8 cellular contexts compared by ENCODE assay signal in the genomic region with DNA sequence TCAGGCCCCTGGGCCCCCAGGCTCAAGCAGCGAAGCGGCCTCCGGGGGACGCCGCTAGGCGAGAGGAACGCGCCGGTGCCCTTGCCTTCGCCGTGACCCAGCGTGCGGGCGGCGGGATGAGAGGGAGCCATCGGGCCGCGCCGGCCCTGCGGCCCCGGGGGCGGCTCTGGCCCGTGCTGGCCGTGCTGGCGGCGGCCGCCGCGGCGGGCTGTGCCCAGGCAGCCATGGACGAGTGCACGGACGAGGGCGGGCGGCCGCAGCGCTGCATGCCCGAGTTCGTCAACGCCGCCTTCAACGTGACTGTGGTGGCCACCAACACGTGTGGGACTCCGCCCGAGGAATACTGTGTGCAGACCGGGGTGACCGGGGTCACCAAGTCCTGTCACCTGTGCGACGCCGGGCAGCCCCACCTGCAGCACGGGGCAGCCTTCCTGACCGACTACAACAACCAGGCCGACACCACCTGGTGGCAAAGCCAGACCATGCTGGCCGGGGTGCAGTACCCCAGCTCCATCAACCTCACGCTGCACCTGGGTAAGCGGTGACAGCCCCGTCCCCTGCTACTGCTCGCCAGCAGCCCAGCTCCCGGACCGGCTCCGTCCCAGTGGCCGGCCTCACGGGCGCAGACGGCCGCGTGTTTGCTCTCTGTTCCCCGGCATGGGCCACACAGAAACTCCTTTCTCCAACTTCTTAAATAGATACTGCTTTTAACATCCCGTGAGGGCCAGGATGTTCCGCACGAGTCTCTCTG. TPM values are rescaled to one million over a fixed set of nuclear protein-coding genes. Genes with fewer than 3 reads are reported as not detected.
DNase-seq lines count a peak whose midpoint lies in the region; ATAC-seq and TF ChIP-seq lines count a peak whose summit lies in the region.

No MANE protein-coding gene starts in this region.

- TF ChIP-seq CTCF in lung (IDR thresholded peaks at IDR 0.05; ENCODE audit: control extremely low read depth, extremely low read depth), result peak; percentile 18

- H3K4me1 Mint-ChIP-seq in T-helper 2 cell treated with Interferon-gamma antibody and Interleukin-4, amounts not matched to agents 5 μg/mL and 100 μg/mL, for 36 hours (ENCODE audit: low read depth), result peaks cover 9% of the 10 kb centered on the region
- H3K4me1 Mint-ChIP-seq in dendritic cell treated with granulocyte-macrophage colony-stimulating factor and Interleukin-4, amounts not matched to agents 40 ng/mL and 50 ng/mL, for 4 days (ENCODE audit: low read depth), result peaks cover 31% of the 10 kb centered on the region
- peaks cover 17% of the 10 kb centered on the region for H3K4me1 Mint-ChIP-seq in stimulated activated naive CD8-positive, alpha-beta T cell treated with anti-CD3 and anti-CD28 coated beads, Interleukin-15, Interleukin-2, amounts not matched to agents 100 ng/mL and 50 ng/mL, for 24 hours (ENCODE audit: low read depth)

- no peaks in the 10 kb centered on the region for H3K9me3 ChIP-seq in lung (ENCODE audit: control insufficient read depth in 2 of 2, insufficient read depth in 1 of 2, low read length in 1 of 2)

- peak; percentile 70 for ATAC-seq in HG02642 (IDR thresholded peaks at IDR 0.05; ENCODE audit: poor library complexity, unreplicated experiment)
- peak; percentile 52 for ATAC-seq in lung (ENCODE audit: insufficient read depth, low FRiP score)

- DNase-seq in activated naive CD4-positive, alpha-beta T cell treated with Interleukin-2 at 50 U/mL for 16 hours, result peak; percentile 24
- DNase-seq in activated naive CD4-positive, alpha-beta T cell (lab: John Stamatoyannopoulos, UW), result no peak
- peak; percentile 66 for DNase-seq in NCI-H1092 (lab: John Stamatoyannopoulos, UW)
- peak; percentile 31 for DNase-seq in T-helper 2 cell treated with Interferon-gamma antibody and Interleukin-4, amounts not matched to agents 5 μg/mL and 100 μg/mL, for 36 hours (ENCODE audit: low spot score)
- DNase-seq in lung (ENCODE audit: low spot score), result peak; percentile 81

- peaks cover 70% of the 10 kb centered on the region for H3K27me3 Mint-ChIP-seq in T-helper 2 cell treated with Interferon-gamma antibody and Interleukin-4, amounts not matched to agents 5 μg/mL and 100 μg/mL, for 36 hours (ENCODE audit: low read depth)
- H3K27me3 Mint-ChIP-seq in dendritic cell treated with granulocyte-macrophage colony-stimulating factor and Interleukin-4, amounts not matched to agents 40 ng/mL and 50 ng/mL, for 4 days, result peaks cover 57% of the 10 kb centered on the region
- peaks cover 78% of the 10 kb centered on the region for H3K27me3 Mint-ChIP-seq in stimulated activated naive CD8-positive, alpha-beta T cell treated with anti-CD3 and anti-CD28 coated beads, Interleukin-15, Interleukin-2, amounts not matched to agents 100 ng/mL and 50 ng/mL, for 24 hours

- H3K4me1 ChIP-seq in lung (ENCODE audit: control insufficient read depth in 2 of 2, insufficient read depth in 2 of 2, low read length in 2 of 2), result peaks cover 8 to 14% of the 10 kb centered on the region in 2 donors

- WGBS in lung, 2 donors, result 1% methylated on average over 54 to 71 of the region's 71 CpGs

- H3K9me3 Mint-ChIP-seq in T-helper 2 cell treated with Interferon-gamma antibody and Interleukin-4, amounts not matched to agents 5 μg/mL and 100 μg/mL, for 36 hours, result no peaks in the 10 kb centered on the region
- no peaks in the 10 kb centered on the region for H3K9me3 Mint-ChIP-seq in dendritic cell treated with granulocyte-macrophage colony-stimulating factor and Interleukin-4, amounts not matched to agents 40 ng/mL and 50 ng/mL, for 4 days
- peaks cover 5% of the 10 kb centered on the region for H3K9me3 Mint-ChIP-seq in stimulated activated naive CD8-positive, alpha-beta T cell treated with anti-CD3 and anti-CD28 coated beads, Interleukin-15, Interleukin-2, amounts not matched to agents 100 ng/mL and 50 ng/mL, for 24 hours

- no peak overlapping the region for H3K27ac Mint-ChIP-seq in T-helper 2 cell treated with Interferon-gamma antibody and Interleukin-4, amounts not matched to agents 5 μg/mL and 100 μg/mL, for 36 hours
- peak overlapping the region; percentile 58 for H3K27ac Mint-ChIP-seq in dendritic cell treated with granulocyte-macrophage colony-stimulating factor and Interleukin-4, amounts not matched to agents 40 ng/mL and 50 ng/mL, for 4 days
- peak overlapping the region; percentile 1 for H3K27ac Mint-ChIP-seq in stimulated activated naive CD8-positive, alpha-beta T cell treated with anti-CD3 and anti-CD28 coated beads, Interleukin-15, Interleukin-2, amounts not matched to agents 100 ng/mL and 50 ng/mL, for 24 hours

- no peaks in the 10 kb centered on the region for H3K27me3 ChIP-seq in lung (ENCODE audit: control insufficient read depth, insufficient read depth)

- no peaks in the 10 kb centered on the region for H3K36me3 Mint-ChIP-seq in T-helper 2 cell treated with Interferon-gamma antibody and Interleukin-4, amounts not matched to agents 5 μg/mL and 100 μg/mL, for 36 hours (ENCODE audit: low read depth)
- H3K36me3 Mint-ChIP-seq in dendritic cell treated with granulocyte-macrophage colony-stimulating factor and Interleukin-4, amounts not matched to agents 40 ng/mL and 50 ng/mL, for 4 days (ENCODE audit: low read depth), result no peaks in the 10 kb centered on the region
- peaks cover 9% of the 10 kb centered on the region for H3K36me3 Mint-ChIP-seq in stimulated activated naive CD8-positive, alpha-beta T cell treated with anti-CD3 and anti-CD28 coated beads, Interleukin-15, Interleukin-2, amounts not matched to agents 100 ng/mL and 50 ng/mL, for 24 hours (ENCODE audit: low read depth)

- H3K4me3 Mint-ChIP-seq in T-helper 2 cell treated with Interferon-gamma antibody and Interleukin-4, amounts not matched to agents 5 μg/mL and 100 μg/mL, for 36 hours, result peak overlapping the region; percentile 71
- peak overlapping the region; percentile 75 for H3K4me3 Mint-ChIP-seq in dendritic cell treated with granulocyte-macrophage colony-stimulating factor and Interleukin-4, amounts not matched to agents 40 ng/mL and 50 ng/mL, for 4 days
- peak overlapping the region; percentile 67 for H3K4me3 Mint-ChIP-seq in stimulated activated naive CD8-positive, alpha-beta T cell treated with anti-CD3 and anti-CD28 coated beads, Interleukin-15, Interleukin-2, amounts not matched to agents 100 ng/mL and 50 ng/mL, for 24 hours

- peak overlapping the region; percentile 97 to 100 for H3K27ac ChIP-seq in lung (ENCODE audit: low read depth in 1 of 2, low read length in 1 of 2)

- H3K36me3 ChIP-seq in lung (ENCODE audit: control insufficient read depth in 2 of 2, insufficient read depth in 2 of 2, low read length in 2 of 2), result no peaks in the 10 kb centered on the region

- intact Hi-C loops in dendritic cell treated with granulocyte-macrophage colony-stimulating factor and Interleukin-4, amounts not matched to agents 40 ng/mL and 50 ng/mL, for 4 days (cut with micrococcal nuclease), result no loop called here

- H3K4me3 ChIP-seq in lung, result peak overlapping the region; percentile 88

RNA-seq across cellular contexts. Expression of a gene that starts 0.6 kb away (rescaled TPM):
- total RNA-seq in lung, result 100 to 1,000 TPM; 163 to 272 TPM
- 10 to 100 TPM; 23.4 to 69.2 TPM for polyA plus RNA-seq in lung

Comparison
In these comparisons a context has a peak if more than half of its experiments do, and no peak if none do; other contexts are left out.
1. DNase-seq: peak in activated naive CD4-positive, alpha-beta T cell treated with Interleukin-2 at 50 U/mL for 16 hours (single experiment), NCI-H1092 (single experiment), T-helper 2 cell treated with Interferon-gamma antibody and Interleukin-4, amounts not matched to agents 5 μg/mL and 100 μg/mL, for 36 hours (single experiment) and lung (single experiment); none in activated naive CD4-positive, alpha-beta T cell (0 of 4).
2. Peak in every context shown above with its lines, with median percentiles within 50 percentile points of each other: H3K4me3 Mint-ChIP-seq.